ENCODE assay signal across 1 cellular context in the genomic region with DNA sequence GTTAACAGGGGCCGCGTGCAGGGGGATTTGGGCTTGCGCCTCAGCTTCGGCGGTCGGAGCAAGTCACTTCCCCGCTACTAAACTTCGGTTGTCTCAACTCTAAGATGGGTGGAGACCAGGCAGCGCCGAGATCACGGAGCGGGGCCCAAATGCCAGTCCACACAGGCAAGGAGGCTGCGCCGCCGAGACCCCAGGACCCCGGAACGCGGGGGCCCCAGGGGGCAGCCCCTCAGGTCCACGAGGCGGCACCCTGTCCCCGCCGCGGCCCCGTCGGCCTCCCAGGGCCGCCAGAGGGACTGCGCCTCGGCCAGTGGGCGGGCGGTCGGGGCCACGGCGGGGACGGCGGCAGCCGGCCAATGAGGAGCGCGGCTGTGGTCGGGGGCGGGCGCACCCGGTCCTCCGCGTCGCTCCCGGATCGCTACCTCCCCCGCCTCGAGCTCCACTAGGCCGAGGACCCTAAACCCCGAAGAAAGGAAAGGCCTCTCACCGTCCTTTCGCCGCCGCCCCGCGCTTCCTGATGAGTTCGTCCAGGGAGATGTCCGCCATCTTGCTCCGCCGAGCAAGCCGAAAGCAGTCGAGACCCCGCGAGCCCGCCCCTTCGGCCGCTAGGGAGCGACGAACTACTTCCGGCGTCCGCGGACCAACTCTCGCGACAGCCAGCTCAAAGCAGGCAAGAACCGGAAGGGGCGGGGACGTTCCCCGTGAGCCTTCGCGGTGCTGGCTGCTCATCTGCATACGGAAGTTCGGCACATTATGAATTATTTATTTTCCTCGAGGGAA.
TF ChIP-seq lines count a peak whose summit lies in the region.

A gene with protein sequence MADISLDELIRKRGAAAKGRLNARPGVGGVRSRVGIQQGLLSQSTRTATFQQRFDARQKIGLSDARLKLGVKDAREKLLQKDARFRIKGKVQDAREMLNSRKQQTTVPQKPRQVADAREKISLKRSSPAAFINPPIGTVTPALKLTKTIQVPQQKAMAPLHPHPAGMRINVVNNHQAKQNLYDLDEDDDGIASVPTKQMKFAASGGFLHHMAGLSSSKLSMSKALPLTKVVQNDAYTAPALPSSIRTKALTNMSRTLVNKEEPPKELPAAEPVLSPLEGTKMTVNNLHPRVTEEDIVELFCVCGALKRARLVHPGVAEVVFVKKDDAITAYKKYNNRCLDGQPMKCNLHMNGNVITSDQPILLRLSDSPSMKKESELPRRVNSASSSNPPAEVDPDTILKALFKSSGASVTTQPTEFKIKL (minus strand): TSS at position 572 of the 780 bp plus-strand sequence. CDS start 26 bp downstream, at position 546.

TF ChIP-seq in SK-N-SH, 30 proteins besides CTCF, POLR2A, EP300 and RAD21 (continued from another document):
- TF ChIP-seq, protein P1, sequence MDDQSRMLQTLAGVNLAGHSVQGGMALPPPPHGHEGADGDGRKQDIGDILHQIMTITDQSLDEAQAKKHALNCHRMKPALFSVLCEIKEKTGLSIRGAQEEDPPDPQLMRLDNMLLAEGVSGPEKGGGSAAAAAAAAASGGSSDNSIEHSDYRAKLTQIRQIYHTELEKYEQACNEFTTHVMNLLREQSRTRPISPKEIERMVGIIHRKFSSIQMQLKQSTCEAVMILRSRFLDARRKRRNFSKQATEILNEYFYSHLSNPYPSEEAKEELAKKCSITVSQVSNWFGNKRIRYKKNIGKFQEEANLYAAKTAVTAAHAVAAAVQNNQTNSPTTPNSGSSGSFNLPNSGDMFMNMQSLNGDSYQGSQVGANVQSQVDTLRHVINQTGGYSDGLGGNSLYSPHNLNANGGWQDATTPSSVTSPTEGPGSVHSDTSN (IDR thresholded peaks at IDR 0.05) = no peak
- TF ChIP-seq SMC3 (IDR thresholded peaks at IDR 0.05; ENCODE audit: low read depth, low read length) (no peak), NRF1 (IDR thresholded peaks at IDR 0.05; ENCODE audit: low read depth, low read length) (no peak), FOXJ3 (CRISPR knock-in tag; IDR thresholded peaks at IDR 0.05) (no peak), SIN3A (IDR thresholded peaks at IDR 0.05; ENCODE audit: borderline replicate concordance, low read depth, low read length) (no peak), POLR2AphosphoS5 (IDR thresholded peaks at IDR 0.05; ENCODE audit: low read depth, low read length) (no peak), GATA2 (CRISPR knock-in tag; IDR thresholded peaks at IDR 0.05) (no peak)
